ENCODE assay signal across 1 cellular context in the genomic region with DNA sequence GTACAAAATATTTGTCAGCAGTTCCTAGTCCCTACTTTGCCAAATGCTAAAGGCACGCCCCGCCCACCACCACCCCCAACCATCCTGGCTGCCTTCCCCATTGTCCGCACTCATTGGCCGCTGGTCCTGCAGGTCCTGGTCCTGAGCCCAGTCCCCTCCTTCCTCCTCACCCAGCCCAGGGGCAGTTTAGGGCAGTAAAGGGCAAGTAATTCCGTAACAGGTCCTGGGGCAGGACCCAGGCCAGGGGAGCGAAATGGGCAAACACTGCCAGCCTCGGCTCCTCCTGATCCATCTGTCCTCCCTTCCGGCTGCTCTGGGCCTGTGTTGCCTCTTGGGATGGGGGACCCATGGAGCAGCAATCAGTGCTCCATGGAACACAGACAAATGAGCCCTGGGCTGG.
TF ChIP-seq lines count a peak whose summit lies in the region.

No MANE protein-coding gene starts in this region.

TF ChIP-seq in GM23338, 12 proteins besides CTCF, POLR2A, EP300 and RAD21 (continued from another document):
- TF ChIP-seq, protein P1, sequence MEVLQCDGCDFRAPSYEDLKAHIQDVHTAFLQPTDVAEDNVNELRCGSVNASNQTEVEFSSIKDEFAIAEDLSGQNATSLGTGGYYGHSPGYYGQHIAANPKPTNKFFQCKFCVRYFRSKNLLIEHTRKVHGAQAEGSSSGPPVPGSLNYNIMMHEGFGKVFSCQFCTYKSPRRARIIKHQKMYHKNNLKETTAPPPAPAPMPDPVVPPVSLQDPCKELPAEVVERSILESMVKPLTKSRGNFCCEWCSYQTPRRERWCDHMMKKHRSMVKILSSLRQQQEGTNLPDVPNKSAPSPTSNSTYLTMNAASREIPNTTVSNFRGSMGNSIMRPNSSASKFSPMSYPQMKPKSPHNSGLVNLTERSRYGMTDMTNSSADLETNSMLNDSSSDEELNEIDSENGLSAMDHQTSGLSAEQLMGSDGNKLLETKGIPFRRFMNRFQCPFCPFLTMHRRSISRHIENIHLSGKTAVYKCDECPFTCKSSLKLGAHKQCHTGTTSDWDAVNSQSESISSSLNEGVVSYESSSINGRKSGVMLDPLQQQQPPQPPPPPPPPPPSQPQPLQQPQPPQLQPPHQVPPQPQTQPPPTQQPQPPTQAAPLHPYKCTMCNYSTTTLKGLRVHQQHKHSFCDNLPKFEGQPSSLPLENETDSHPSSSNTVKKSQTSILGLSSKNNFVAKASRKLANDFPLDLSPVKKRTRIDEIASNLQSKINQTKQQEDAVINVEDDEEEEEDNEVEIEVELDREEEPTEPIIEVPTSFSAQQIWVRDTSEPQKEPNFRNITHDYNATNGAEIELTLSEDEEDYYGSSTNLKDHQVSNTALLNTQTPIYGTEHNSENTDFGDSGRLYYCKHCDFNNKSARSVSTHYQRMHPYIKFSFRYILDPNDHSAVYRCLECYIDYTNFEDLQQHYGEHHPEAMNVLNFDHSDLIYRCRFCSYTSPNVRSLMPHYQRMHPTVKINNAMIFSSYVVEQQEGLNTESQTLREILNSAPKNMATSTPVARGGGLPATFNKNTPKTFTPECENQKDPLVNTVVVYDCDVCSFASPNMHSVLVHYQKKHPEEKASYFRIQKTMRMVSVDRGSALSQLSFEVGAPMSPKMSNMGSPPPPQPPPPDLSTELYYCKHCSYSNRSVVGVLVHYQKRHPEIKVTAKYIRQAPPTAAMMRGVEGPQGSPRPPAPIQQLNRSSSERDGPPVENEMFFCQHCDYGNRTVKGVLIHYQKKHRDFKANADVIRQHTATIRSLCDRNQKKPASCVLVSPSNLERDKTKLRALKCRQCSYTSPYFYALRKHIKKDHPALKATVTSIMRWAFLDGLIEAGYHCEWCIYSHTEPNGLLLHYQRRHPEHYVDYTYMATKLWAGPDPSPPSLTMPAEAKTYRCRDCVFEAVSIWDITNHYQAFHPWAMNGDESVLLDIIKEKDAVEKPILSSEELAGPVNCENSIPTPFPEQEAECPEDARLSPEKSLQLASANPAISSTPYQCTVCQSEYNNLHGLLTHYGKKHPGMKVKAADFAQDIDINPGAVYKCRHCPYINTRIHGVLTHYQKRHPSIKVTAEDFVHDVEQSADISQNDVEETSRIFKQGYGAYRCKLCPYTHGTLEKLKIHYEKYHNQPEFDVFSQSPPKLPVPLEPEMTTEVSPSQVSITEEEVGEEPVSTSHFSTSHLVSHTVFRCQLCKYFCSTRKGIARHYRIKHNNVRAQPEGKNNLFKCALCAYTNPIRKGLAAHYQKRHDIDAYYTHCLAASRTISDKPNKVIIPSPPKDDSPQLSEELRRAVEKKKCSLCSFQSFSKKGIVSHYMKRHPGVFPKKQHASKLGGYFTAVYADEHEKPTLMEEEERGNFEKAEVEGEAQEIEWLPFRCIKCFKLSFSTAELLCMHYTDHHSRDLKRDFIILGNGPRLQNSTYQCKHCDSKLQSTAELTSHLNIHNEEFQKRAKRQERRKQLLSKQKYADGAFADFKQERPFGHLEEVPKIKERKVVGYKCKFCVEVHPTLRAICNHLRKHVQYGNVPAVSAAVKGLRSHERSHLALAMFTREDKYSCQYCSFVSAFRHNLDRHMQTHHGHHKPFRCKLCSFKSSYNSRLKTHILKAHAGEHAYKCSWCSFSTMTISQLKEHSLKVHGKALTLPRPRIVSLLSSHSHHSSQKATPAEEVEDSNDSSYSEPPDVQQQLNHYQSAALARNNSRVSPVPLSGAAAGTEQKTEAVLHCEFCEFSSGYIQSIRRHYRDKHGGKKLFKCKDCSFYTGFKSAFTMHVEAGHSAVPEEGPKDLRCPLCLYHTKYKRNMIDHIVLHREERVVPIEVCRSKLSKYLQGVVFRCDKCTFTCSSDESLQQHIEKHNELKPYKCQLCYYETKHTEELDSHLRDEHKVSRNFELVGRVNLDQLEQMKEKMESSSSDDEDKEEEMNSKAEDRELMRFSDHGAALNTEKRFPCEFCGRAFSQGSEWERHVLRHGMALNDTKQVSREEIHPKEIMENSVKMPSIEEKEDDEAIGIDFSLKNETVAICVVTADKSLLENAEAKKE (CRISPR knock-in tag; IDR thresholded peaks at IDR 0.05) = no peak
- TF ChIP-seq, protein P2, sequence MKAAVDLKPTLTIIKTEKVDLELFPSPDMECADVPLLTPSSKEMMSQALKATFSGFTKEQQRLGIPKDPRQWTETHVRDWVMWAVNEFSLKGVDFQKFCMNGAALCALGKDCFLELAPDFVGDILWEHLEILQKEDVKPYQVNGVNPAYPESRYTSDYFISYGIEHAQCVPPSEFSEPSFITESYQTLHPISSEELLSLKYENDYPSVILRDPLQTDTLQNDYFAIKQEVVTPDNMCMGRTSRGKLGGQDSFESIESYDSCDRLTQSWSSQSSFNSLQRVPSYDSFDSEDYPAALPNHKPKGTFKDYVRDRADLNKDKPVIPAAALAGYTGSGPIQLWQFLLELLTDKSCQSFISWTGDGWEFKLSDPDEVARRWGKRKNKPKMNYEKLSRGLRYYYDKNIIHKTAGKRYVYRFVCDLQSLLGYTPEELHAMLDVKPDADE (IDR thresholded peaks at IDR 0.05) = no peak
